Comparison of ENCODE assay signal across 8 cellular contexts in the genomic region with DNA sequence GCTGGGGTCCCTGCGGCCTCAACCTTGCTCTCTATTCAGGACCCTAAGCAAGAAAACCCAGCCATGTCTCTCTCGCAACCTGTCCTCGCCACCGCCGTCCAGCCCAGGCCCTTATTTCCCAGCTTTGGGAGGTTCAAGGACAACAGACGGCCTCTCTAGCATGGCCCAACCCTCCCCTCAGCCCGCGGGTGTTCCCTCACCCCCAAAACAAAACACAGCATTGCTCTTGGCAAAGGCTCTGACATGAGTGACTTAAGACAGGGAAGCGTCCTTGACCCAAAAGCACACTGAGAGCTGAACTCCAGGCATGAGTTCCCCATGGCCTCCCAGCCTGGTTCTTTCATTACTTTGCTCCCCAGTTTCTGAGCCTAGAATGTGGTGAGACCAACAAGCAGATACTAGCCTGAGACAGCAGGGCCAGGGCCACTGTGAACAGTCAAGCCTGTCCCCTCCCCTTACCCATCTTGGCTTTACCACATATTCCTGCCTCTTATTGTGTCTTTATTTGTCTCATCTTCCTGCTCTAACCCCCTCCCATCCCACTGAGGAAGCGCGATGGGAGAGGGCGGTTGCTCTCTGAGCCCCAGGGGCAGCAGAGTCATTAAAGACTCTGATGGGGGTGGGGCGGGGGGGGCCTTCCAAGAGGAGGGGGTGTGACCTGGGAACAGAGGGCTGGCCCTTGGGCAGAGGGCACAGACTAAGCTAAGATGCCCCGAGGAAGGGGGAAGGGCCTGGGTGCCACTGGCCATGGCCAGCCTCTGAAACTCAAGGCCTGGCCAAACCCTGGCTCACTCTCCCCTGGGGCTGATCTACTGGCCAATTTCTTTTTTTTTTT. TPM values are rescaled to one million over a fixed set of nuclear protein-coding genes. Genes with fewer than 3 reads are reported as not detected.
DNase-seq lines count a peak whose midpoint lies in the region; FAIRE-seq and TF ChIP-seq lines count a peak whose summit lies in the region.

No MANE protein-coding gene starts in this region.

- DNase-seq in A673 (ENCODE audit: low spot score) = no peak
- no peak for DNase-seq in MCF 10A (ENCODE audit: unreplicated experiment)
- no peak for DNase-seq in RKO (ENCODE audit: low spot score)
- no peak for DNase-seq in HK-2 (ENCODE audit: unreplicated experiment)
- DNase-seq in hepatic stellate cell (ENCODE audit: low spot score) = no peak
- no peak for DNase-seq in H54 (ENCODE audit: insufficient read length, low spot score)

- no peak for FAIRE-seq in H54 (lab: Jason Lieb, UNC)

- no peak for TF ChIP-seq POLR2A in H54 (IDR thresholded peaks at IDR 0.05; ENCODE audit: low read depth, low read length)

- H3K4me3 Mint-ChIP-seq in MCF 10A (ENCODE audit: unreplicated experiment) = peak overlapping the region; percentile 47

- H3K27me3 ChIP-seq in A673 (replicated peaks; ENCODE audit: insufficient read depth, low read depth, low read length, poor library complexity) (no peaks in the 10 kb centered on the region), mucosa of stomach (ENCODE audit: control insufficient read depth, insufficient read depth, low read length) (no peaks in the 10 kb centered on the region)

- TF ChIP-seq CTCF in A673 (conservative IDR thresholded peaks at IDR 0.05; ENCODE audit: low read depth, low read length) = no peak
- no peak for TF ChIP-seq CTCF in MCF 10A (IDR thresholded peaks at IDR 0.05; ENCODE audit: unreplicated experiment)

- peaks cover 61% of the 10 kb centered on the region for H3K4me1 ChIP-seq in A673 (ENCODE audit: insufficient read depth, low read length, poor library complexity, severe bottlenecking)
- peaks cover 69% of the 10 kb centered on the region for H3K4me1 ChIP-seq in mucosa of stomach (ENCODE audit: control insufficient read depth, insufficient read depth, low read length)

- H3K27me3 Mint-ChIP-seq in MCF 10A (ENCODE audit: insufficient read depth, unreplicated experiment) = no peaks in the 10 kb centered on the region

- H3K9me3 ChIP-seq in A673 (ENCODE audit: low read depth, low read length, poor library complexity, severe bottlenecking) = no peaks in the 10 kb centered on the region
- no peaks in the 10 kb centered on the region for H3K9me3 ChIP-seq in KOPT-K1 (ENCODE audit: insufficient read depth, low read length, poor library complexity, severe bottlenecking)
- H3K9me3 ChIP-seq in mucosa of stomach (ENCODE audit: control insufficient read depth, low read length) = no peaks in the 10 kb centered on the region

- peak overlapping the region; percentile 76 for H3K27ac Mint-ChIP-seq in MCF 10A (ENCODE audit: low read depth, unreplicated experiment)

- BruUV-seq in A673 (replicated peaks; lab: Mats Ljungman, UMichigan) = no TSS peak
- BruUV-seq in MCF 10A (replicated peaks; lab: Mats Ljungman, UMichigan) = no TSS peak

- CTCF ChIA-PET in A673 (lab: Charles Lee) = no interaction called here
- CTCF ChIA-PET in MCF 10A (lab: Yijun Ruan, JAX) = interaction anchor here (1.1 kb wide), 1 partner anchor 10 kb away, joined by 4 read pairs; no protein-coding TSS in a partner anchor

- peak overlapping the region; percentile 97 for H3K27ac ChIP-seq in A673 (ENCODE audit: low read depth, low read length, poor library complexity, severe bottlenecking)
- peak overlapping the region; percentile 98 for H3K27ac ChIP-seq in KOPT-K1 (ENCODE audit: low read depth, low read length, poor library complexity, severe bottlenecking)

- H3K4me3 ChIP-seq in A673 (ENCODE audit: low read depth, low read length, poor library complexity, severe bottlenecking) (no peak overlapping the region), mucosa of stomach (ENCODE audit: low read length) (no peak overlapping the region)

- H3K36me3 Mint-ChIP-seq in MCF 10A (ENCODE audit: insufficient read depth, unreplicated experiment) = peaks cover 18% of the 10 kb centered on the region

- POLR2A ChIA-PET in A673 (lab: Charles Lee; ENCODE audit: low non-redundant PET) = no interaction called here
- POLR2A ChIA-PET in MCF 10A (lab: Yijun Ruan, JAX) = interaction anchor here (0.6 to 10.0 kb wide), 3 partner anchors 11 to 545 kb away, joined by 3 to 151 read pairs (median 28); a partner anchor contains a TSS

- H3K9ac ChIP-seq in mucosa of stomach (ENCODE audit: low read length) = peak overlapping the region; percentile 32

- intact Hi-C loops in A673 (cut with micrococcal nuclease; ENCODE audit: unreplicated experiment) (no loop called here), MCF 10A (cut with micrococcal nuclease) (no loop called here)

- no peaks in the 10 kb centered on the region for H3K9me3 Mint-ChIP-seq in MCF 10A (ENCODE audit: unreplicated experiment)

- peaks cover 63% of the 10 kb centered on the region for H3K4me1 Mint-ChIP-seq in MCF 10A (ENCODE audit: insufficient read depth, unreplicated experiment)

- H3K36me3 ChIP-seq in A673 (ENCODE audit: insufficient read depth, low read length, poor library complexity, severe bottlenecking) (peaks cover 30% of the 10 kb centered on the region), KOPT-K1 (ENCODE audit: insufficient read depth, low read length) (peaks cover 26% of the 10 kb centered on the region), mucosa of stomach (ENCODE audit: control insufficient read depth, insufficient read depth, low read length) (no peaks in the 10 kb centered on the region)

RNA-seq across cellular contexts. Expression of a gene that starts 11.8 kb away (rescaled TPM):
- total RNA-seq in A673 (2021) = 240 and 328 TPM in 2 replicates
- 87.1 and 91.7 TPM in 2 replicates for total RNA-seq in MCF 10A (2022)
